9 cellular contexts compared by ENCODE assay signal in genomic region chrX:16119353-16120220, GRCh38. TPM values are rescaled to one million over a fixed set of nuclear protein-coding genes. Genes with fewer than 3 reads are reported as not detected.
DNase-seq lines count a peak whose midpoint lies in the region; ATAC-seq and TF ChIP-seq lines count a peak whose summit lies in the region.
"Had no signal": no experiment of that assay in that cellular context is flagged by ENCODE, and none has a peak within 500 bp of the region (broad histone marks: within the 10 kb centered on the region; RNA-seq: fewer than 3 reads in every experiment).

No MANE protein-coding gene starts in this region.

- in situ Hi-C loops in HAP-1 (cut with MboI; ENCODE audit: low sequenced_read_pairs) = no loop called here

- peaks cover 19% of the 10 kb centered on the region for H3F3A ChIP-seq in MM.1S (ENCODE audit: insufficient read depth, low read length)

- TF ChIP-seq CTCF in MM.1S (IDR thresholded peaks at IDR 0.05; ENCODE audit: low read length) (no peak), spleen (IDR thresholded peaks at IDR 0.05 in 8 of 11, conservative IDR thresholded peaks at IDR 0.05 in 3 of 11) (no peak)

- H3K9me3 ChIP-seq in MM.1S (replicated peaks; ENCODE audit: insufficient read depth, low read length) = no peaks in the 10 kb centered on the region
- H3K9me3 ChIP-seq in spleen = peaks cover 0 to 16% (median 0%) of the 10 kb centered on the region in 8 donors
- H3K9me3 ChIP-seq in HAP-1 = no peaks in the 10 kb centered on the region; the same call in 1 of the 2 replicates

- no peak overlapping the region for H2AFZ ChIP-seq in MM.1S (ENCODE audit: low read length)

- intact Hi-C loops in spleen (cut with DNase I; ENCODE audit: low total_unique reads) = loop anchor here (10.0 kb wide), 1 partner anchor 315 kb away; no protein-coding TSS in a partner anchor

- peaks cover 18% of the 10 kb centered on the region for H3K4me1 Mint-ChIP-seq in stimulated activated effector memory CD8-positive, alpha-beta T cell treated with anti-CD3 and anti-CD28 coated beads, Interleukin-12 subunit alpha, Interleukin-12 subunit beta, amount 100 ng/mL, for 72 hours

- no peak for TF ChIP-seq POLR2A in spleen (IDR thresholded peaks at IDR 0.05)

- WGBS in spleen, 5 donors = 38 to 58% (median 41%) methylated on average over 5 of the region's 5 CpGs

- no peaks in the 10 kb centered on the region for H3K36me3 Mint-ChIP-seq in stimulated activated effector memory CD8-positive, alpha-beta T cell treated with anti-CD3 and anti-CD28 coated beads, Interleukin-12 subunit alpha, Interleukin-12 subunit beta, amount 100 ng/mL, for 72 hours

- no peak overlapping the region for H3K9ac ChIP-seq in MM.1S (ENCODE audit: low read length)

- no peaks in the 10 kb centered on the region for H3K79me2 ChIP-seq in MM.1S (ENCODE audit: low read length)

- no peaks in the 10 kb centered on the region for H4K20me1 ChIP-seq in MM.1S (ENCODE audit: insufficient read depth, low read length)

- H3K27ac Mint-ChIP-seq in stimulated activated effector memory CD8-positive, alpha-beta T cell treated with anti-CD3 and anti-CD28 coated beads, Interleukin-12 subunit alpha, Interleukin-12 subunit beta, amount 100 ng/mL, for 72 hours = peak overlapping the region; percentile 27

- no peaks in the 10 kb centered on the region for H3K9me2 ChIP-seq in MM.1S (replicated peaks; ENCODE audit: insufficient read depth, low read length)

- DNase-seq in MM.1S = peak; percentile 73
- DNase-seq in stimulated activated effector memory CD8-positive, alpha-beta T cell treated with anti-CD3 and anti-CD28 coated beads, Interleukin-12 subunit alpha, Interleukin-12 subunit beta, amount 100 ng/mL, for 72 hours (ENCODE audit: low spot score in 2 of 2) = no peak
- DNase-seq in caudate nucleus (lab: John Stamatoyannopoulos, UW) = no peak
- DNase-seq in spleen = no peak
- no peak for DNase-seq in HAP-1 (ENCODE audit: low spot score in 2 of 2)
- DNase-seq: activated CD8-positive, alpha-beta memory T cell treated with anti-CD3 and anti-CD28 coated beads, Interleukin-2, amount 50 U/mL, for 48 hours had no signal

- H3K9me3 Mint-ChIP-seq in stimulated activated effector memory CD8-positive, alpha-beta T cell treated with anti-CD3 and anti-CD28 coated beads, Interleukin-12 subunit alpha, Interleukin-12 subunit beta, amount 100 ng/mL, for 72 hours = no peaks in the 10 kb centered on the region

- no peak overlapping the region for H3K4me3 Mint-ChIP-seq in stimulated activated effector memory CD8-positive, alpha-beta T cell treated with anti-CD3 and anti-CD28 coated beads, Interleukin-12 subunit alpha, Interleukin-12 subunit beta, amount 100 ng/mL, for 72 hours

- H3K27ac ChIP-seq in MM.1S (ENCODE audit: low read length) (peak overlapping the region; percentile 66; the same call in 1 of the 2 replicates), caudate nucleus (ENCODE audit: low read depth, low read length) (no peak overlapping the region), spleen (peak overlapping the region in 2 of 8 donors; percentile 14 to 45)

- H3K27me3 ChIP-seq in MM.1S (replicated peaks; ENCODE audit: insufficient read depth, low read length) (peaks cover 26% of the 10 kb centered on the region), spleen (replicated peaks in 1 of 7) (peaks cover 0 to 4% (median 0%) of the 10 kb centered on the region in 7 donors), HAP-1 (ENCODE audit: low read depth) (peaks cover 1% of the 10 kb centered on the region; the same call in 1 of the 2 replicates)

- H3K4me1 ChIP-seq in MM.1S (ENCODE audit: low read length) (peaks cover 18% of the 10 kb centered on the region), spleen (peaks cover 0 to 6% (median 0%) of the 10 kb centered on the region in 6 donors), HAP-1 (no peaks in the 10 kb centered on the region)

- H3K4me2 ChIP-seq in MM.1S (ENCODE audit: low read depth, low read length) = peak overlapping the region; percentile 78

- ATAC-seq in GM19035 (IDR thresholded peaks at IDR 0.05; ENCODE audit: unreplicated experiment) = peak; percentile 92
- ATAC-seq in HG02759 (IDR thresholded peaks at IDR 0.05; ENCODE audit: unreplicated experiment) = peak; percentile 79
- peak; percentile 69 for ATAC-seq in stimulated activated effector memory CD8-positive, alpha-beta T cell treated with anti-CD3 and anti-CD28 coated beads, Interleukin-12 subunit alpha, Interleukin-12 subunit beta, amount 100 ng/mL, for 72 hours

- H3K36me3 ChIP-seq in MM.1S (replicated peaks; ENCODE audit: insufficient read depth, low read length) (no peaks in the 10 kb centered on the region), spleen (no peaks in the 10 kb centered on the region), HAP-1 (replicated peaks) (no peaks in the 10 kb centered on the region)

- H3K4me3 ChIP-seq in MM.1S (ENCODE audit: low read length) = peak overlapping the region; percentile 37
- H3K4me3 ChIP-seq in spleen = no peak overlapping the region
- H3K4me3 ChIP-seq in HAP-1 = no peak overlapping the region

RNA-seq across cellular contexts. Expression of gene GRPR, which starts 3.8 kb away (rescaled TPM):
- total RNA-seq in spleen = under 1 TPM in 3 of 7 donors, not detected in 4; 0.13 to 0.47 (median 0.33) TPM
- under 1 TPM in 1 of 3 donors, not detected in 2; 0.06 TPM for polyA plus RNA-seq in spleen
- polyA plus RNA-seq: neural cell had no signal

RNA-seq across cellular contexts. Expression of gene MAGEB17, which starts 47.7 kb away (rescaled TPM):
- total RNA-seq in spleen = under 1 TPM in 1 of 7 donors, not detected in 6; 0.25 TPM
- under 1 TPM; 0.05 to 0.07 (median 0.06) TPM for polyA plus RNA-seq in spleen
